In genomic region chr18:57434536-57435494, GRCh38 we compare ENCODE assay signal across 8 cellular contexts. TPM values are rescaled to one million over a fixed set of nuclear protein-coding genes. Genes with fewer than 3 reads are reported as not detected.
DNase-seq lines count a peak whose midpoint lies in the region; ATAC-seq, FAIRE-seq and TF ChIP-seq lines count a peak whose summit lies in the region.

TSS of gene ONECUT2 (plus strand) at chr18:57435374. CDS start at chr18:57435717, 343 bp downstream.

- peaks cover 68 to 73% of the 10 kb centered on the region in 2 donors for H3K27me3 Mint-ChIP-seq in CD4-positive, alpha-beta memory T cell
- peaks cover 72 to 93% of the 10 kb centered on the region in 2 donors for H3K27me3 Mint-ChIP-seq in T-cell

- no peak for TF ChIP-seq CTCF in left ventricle myocardium inferior (IDR thresholded peaks at IDR 0.05; ENCODE audit: borderline replicate concordance)

- H3K9me3 ChIP-seq in CD4-positive, alpha-beta memory T cell (ENCODE audit: control insufficient read depth in 1 of 2, low read length in 2 of 2) = no peaks in the 10 kb centered on the region
- H3K9me3 ChIP-seq in left ventricle myocardium inferior (replicated peaks) = no peaks in the 10 kb centered on the region

- WGBS in urinary bladder = 1% methylated on average over 69 of the region's 69 CpGs

- TF ChIP-seq POLR2A in H54 (IDR thresholded peaks at IDR 0.05; ENCODE audit: low read depth, low read length) = peak; percentile 34; the same call in 1 of the 2 replicates

- no peak for FAIRE-seq in H54 (lab: Jason Lieb, UNC)

- H3K27ac ChIP-seq in CD4-positive, alpha-beta memory T cell (ENCODE audit: low read depth, low read length) = no peak within 1 kb of the TSS
- H3K27ac ChIP-seq in left ventricle myocardium inferior (replicated peaks) (no peak within 1 kb of the TSS), urinary bladder (ENCODE audit: low read depth) (no peak within 1 kb of the TSS)

- H3K4me1 ChIP-seq in CD4-positive, alpha-beta memory T cell (ENCODE audit: insufficient read depth, low read length) = peaks cover 45% of the 10 kb centered on the region
- H3K4me1 ChIP-seq in left ventricle myocardium inferior = peaks cover 63% of the 10 kb centered on the region
- peaks cover 3% of the 10 kb centered on the region for H3K4me1 ChIP-seq in urinary bladder (ENCODE audit: insufficient read depth)

- H3K9me3 Mint-ChIP-seq in CD4-positive, alpha-beta memory T cell = peaks cover 0 to 44% (median 22%) of the 10 kb centered on the region in 8 donors
- peaks cover 2 to 11% (median 5%) of the 10 kb centered on the region in 3 donors for H3K9me3 Mint-ChIP-seq in T-cell

- peaks cover 63% of the 10 kb centered on the region for H3K27me3 ChIP-seq in CD4-positive, alpha-beta memory T cell (ENCODE audit: insufficient read depth, low read length)
- H3K27me3 ChIP-seq in left ventricle myocardium inferior (ENCODE audit: low read depth) = peaks cover 97% of the 10 kb centered on the region

- H3K4me1 Mint-ChIP-seq in CD4-positive, alpha-beta memory T cell = peaks cover 20 to 53% (median 35%) of the 10 kb centered on the region in 4 donors
- peaks cover 47 to 55% (median 50%) of the 10 kb centered on the region in 3 donors for H3K4me1 Mint-ChIP-seq in T-cell

- ATAC-seq in T-cell (replicated peaks in 1 of 4) = peak; percentile 69 to 92 (median 80)

- peaks cover 0 to 6% of the 10 kb centered on the region in 2 donors for H3K36me3 Mint-ChIP-seq in CD4-positive, alpha-beta memory T cell
- no peaks in the 10 kb centered on the region for H3K36me3 Mint-ChIP-seq in T-cell

- peak within 1 kb of the TSS in 3 of 7 donors; percentile 18 to 48 (median 21) for H3K27ac Mint-ChIP-seq in CD4-positive, alpha-beta memory T cell
- no peak within 1 kb of the TSS for H3K27ac Mint-ChIP-seq in T-cell

- DNase-seq in CD4-positive, alpha-beta memory T cell = peak; percentile 33 to 62 (median 38)
- DNase-seq in H54 (ENCODE audit: insufficient read length, low spot score) (peak; percentile 99), NCI-H1436 (lab: John Stamatoyannopoulos, UW) (peak; percentile 93), T-cell (peak in 32 of 34 experiments; percentile 12 to 60 (median 40)), amygdala (lab: John Stamatoyannopoulos, UW) (peak in 55 of 56 donors; percentile 8 to 90 (median 70)), left ventricle myocardium inferior (peak; percentile 91), posterior cingulate gyrus (peak; percentile 77 to 98 (median 86))

- peak within 1 kb of the TSS in 1 of 2 donors; percentile 11 for H3K4me3 ChIP-seq in CD4-positive, alpha-beta memory T cell (ENCODE audit: low read length in 2 of 2)
- H3K4me3 ChIP-seq in left ventricle myocardium inferior (peak within 1 kb of the TSS; percentile 69), urinary bladder (ENCODE audit: low read depth, low read length) (peak within 1 kb of the TSS; percentile 53)

- peak within 1 kb of the TSS; percentile 65 to 86 (median 77) for H3K4me3 Mint-ChIP-seq in CD4-positive, alpha-beta memory T cell
- peak within 1 kb of the TSS; percentile 56 to 76 (median 61) for H3K4me3 Mint-ChIP-seq in T-cell

- H3K36me3 ChIP-seq in CD4-positive, alpha-beta memory T cell (ENCODE audit: insufficient read depth, low read length) = no peaks in the 10 kb centered on the region
- H3K36me3 ChIP-seq in left ventricle myocardium inferior (no peaks in the 10 kb centered on the region), urinary bladder (ENCODE audit: insufficient read depth) (no peaks in the 10 kb centered on the region)

- intact Hi-C loops in CD4-positive, alpha-beta memory T cell (cut with micrococcal nuclease) = no loop called here
- intact Hi-C loops in left ventricle myocardium inferior (cut with micrococcal nuclease) (no loop called here), posterior cingulate gyrus (cut with DNase I) (loop anchor here (5.0 to 10.0 kb wide), 2 partner anchors 568 to 690 kb away; no protein-coding TSS in a partner anchor)

- POLR2A ChIA-PET in CD4-positive, alpha-beta memory T cell (lab: Charles Lee; ENCODE audit: partially characterized antibody) = no interaction called here
- POLR2A ChIA-PET in T-cell (lab: Charles Lee) = interaction anchor here in 1 of 2 donors (0.6 kb wide), 2 partner anchors 237 to 341 kb away, joined by 3 read pairs; no protein-coding TSS in a partner anchor

- CTCF ChIA-PET in CD4-positive, alpha-beta memory T cell (lab: Charles Lee; ENCODE audit: partially characterized antibody) = no interaction called here
- CTCF ChIA-PET in T-cell (lab: Charles Lee) = no interaction called here

RNA-seq across cellular contexts. Expression of gene ONECUT2, which starts in this region (rescaled TPM):
- total RNA-seq in CD4-positive, alpha-beta memory T cell = not detected
- polyA plus RNA-seq in CD4-positive, alpha-beta memory T cell = not detected
- total RNA-seq in T-cell = under 1 TPM in 3 of 5 donors, not detected in 2; 0.03 to 0.23 (median 0.09) TPM
- total RNA-seq in left ventricle myocardium inferior = 0.41 TPM
- 0.11 TPM for total RNA-seq in urinary bladder
- under 0.01 TPM for polyA plus RNA-seq in urinary bladder

Comparison
In these comparisons a context has a peak if more than half of its experiments do, and no peak if none do; other contexts are left out.
1. Peak in DNase-seq in CD4-positive, alpha-beta memory T cell; RNA of the gene not detected or under 1 TPM.
2. Peak in DNase-seq and ATAC-seq in T-cell; RNA of the gene not detected or under 1 TPM.
3. Peak in DNase-seq and H3K4me3 ChIP-seq in left ventricle myocardium inferior; RNA of the gene not detected or under 1 TPM.
4. DNase-seq: peak in every context shown above with its lines; median percentile 99 in H54; 93 in NCI-H1436; 91 in left ventricle myocardium inferior; 86 in posterior cingulate gyrus; 70 in amygdala; 40 in T-cell; 38 in CD4-positive, alpha-beta memory T cell.